ENCODE assay signal across 21 cellular contexts in the genomic region with DNA sequence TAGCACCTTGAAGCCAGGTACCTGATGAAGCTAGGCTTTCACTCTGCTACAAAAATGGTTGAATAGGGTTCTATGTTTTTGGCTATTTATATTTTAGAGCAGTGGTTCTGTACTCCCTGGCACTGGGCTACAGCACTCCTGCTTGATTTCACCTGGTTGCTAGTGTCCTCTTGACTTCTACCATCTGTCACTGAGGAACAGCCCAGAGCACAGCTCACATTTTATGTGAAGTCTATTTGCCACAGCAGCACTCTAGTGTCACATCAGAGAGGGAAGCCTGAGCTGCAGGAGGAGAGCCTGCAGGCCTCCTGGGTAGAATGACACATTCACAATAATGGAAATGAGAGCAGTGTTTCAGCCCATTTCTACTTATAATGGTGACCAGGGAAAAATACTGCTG.
"Had no signal": no experiment of that assay in that cellular context is flagged by ENCODE, and none has a peak within 500 bp of the region (broad histone marks: within the 10 kb centered on the region; RNA-seq: fewer than 3 reads in every experiment).

No MANE protein-coding gene starts in this region.

- DNase-seq: activated B cell treated with CpG ODN at 0.5 μM for 24 hours; activated CD4-positive, alpha-beta T cell treated with anti-CD3 and anti-CD28 coated beads for 36 hours; activated CD4-positive, alpha-beta T cell treated with anti-CD3 and anti-CD28 coated beads, Interleukin-2, amount 50 U/mL, for 48 hours; activated effector memory CD4-positive, alpha-beta T cell treated with Interleukin-2 at 50 U/mL for 16 hours; activated naive CD4-positive, alpha-beta T cell treated with anti-CD3 and anti-CD28 coated beads, Interleukin-2, amount 10 ng/mL, durations not matched to agents 7 days and 5 days; activated T-cell treated with anti-CD3 and anti-CD28 coated beads, Interleukin-2, amount 50 U/mL, for 48 hours; effector CD4-positive, alpha-beta T cell; erythroblast; foreskin fibroblast; kidney; left lung; midbrain; natural killer cell; stimulated activated CD4-positive, alpha-beta T cell treated with anti-CD3 and anti-CD28 coated beads, Interleukin-2, amount 100 ng/mL, for 48 hours; stimulated activated CD8-positive, alpha-beta memory T cell treated with anti-CD3 and anti-CD28 coated beads, Interleukin-4, amount 100 ng/mL, for 48 hours; stimulated activated naive CD4-positive, alpha-beta T cell; T1000; thyroid gland had no signal

- H3K36me3 ChIP-seq: cardiac muscle cell, left lung, prostate gland, thyroid gland had no signal

- H3K9me3 ChIP-seq: prostate gland, thyroid gland had no signal

- H3K27me3 ChIP-seq: cardiac muscle cell, left lung, thyroid gland had no signal

- H3K27ac ChIP-seq: cardiac muscle cell, left lung, prostate gland, thyroid gland had no signal

- H3K4me1 ChIP-seq: left lung, prostate gland had no signal

- H3K4me3 ChIP-seq: cardiac muscle cell, left lung, lung, prostate gland, thyroid gland had no signal
